ENCODE assay signal across 8 cellular contexts in the genomic region with DNA sequence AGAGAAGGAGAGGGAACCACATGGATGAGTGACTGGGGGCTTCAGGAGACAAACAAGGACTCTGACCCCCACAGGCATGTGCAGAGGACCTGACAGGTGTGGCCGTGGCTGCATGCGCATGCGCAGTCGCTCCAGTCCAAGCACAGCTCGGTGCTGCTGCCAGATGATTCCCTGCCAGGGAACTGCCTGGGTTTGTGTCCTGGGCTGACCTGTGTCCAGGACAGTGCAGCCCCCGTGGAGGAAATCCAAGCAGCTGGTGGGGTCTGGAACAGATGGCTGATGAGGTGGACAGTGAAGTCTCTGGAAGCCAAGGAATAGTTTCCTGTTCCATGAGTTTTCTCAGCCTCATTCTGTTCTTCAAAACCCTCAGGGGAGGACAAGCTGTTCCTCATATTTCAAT. TPM values are rescaled to one million over a fixed set of nuclear protein-coding genes. Genes with fewer than 3 reads are reported as not detected.
A peak's percentile ranks its signal among the peaks of the same experiment; 100 is the strongest.
DNase-seq lines count a peak whose midpoint lies in the region; ATAC-seq and TF ChIP-seq lines count a peak whose summit lies in the region.

No MANE protein-coding gene starts in this region.

- CTCF ChIA-PET in PC-9 (lab: Charles Lee): interaction anchor here (0.5 to 0.6 kb wide), 2 partner anchors 73 to 289 kb away, joined by 3 to 7 read pairs; no protein-coding TSS in a partner anchor

- no peaks in the 10 kb centered on the region for H3K9me2 ChIP-seq in PC-9 (ENCODE audit: insufficient read depth)

- H3F3A ChIP-seq in PC-9 (ENCODE audit: insufficient read depth, low read depth): peaks cover 78% of the 10 kb centered on the region

- intact Hi-C loops in PC-9 (cut with micrococcal nuclease; ENCODE audit: unreplicated experiment) (no loop called here), esophagus squamous epithelium (cut with DNase I) (no loop called here)

- H3K4me2 ChIP-seq in PC-9: peak overlapping the region; percentile 80

- H2AFZ ChIP-seq in PC-9: no peak overlapping the region

- ATAC-seq in HG03025 (IDR thresholded peaks at IDR 0.05; ENCODE audit: low FRiP score, unreplicated experiment): no peak

- WGBS in esophagus squamous epithelium, 2 donors: 40 to 66% methylated on average over 1 to 5 of the region's 6 CpGs

- H4K20me1 ChIP-seq in PC-9 (ENCODE audit: insufficient read depth): peaks cover 25% of the 10 kb centered on the region

- H3K4me3 ChIP-seq in BE2C (ENCODE audit: low read depth, low read length) (no peak overlapping the region), PC-9 (peak overlapping the region; percentile 32; the same call in 1 of the 2 replicates), esophagus squamous epithelium (no peak overlapping the region), neutrophil (ENCODE audit: low read depth in 1 of 2, low read length in 1 of 2) (peak overlapping the region in 1 of 2 experiments; percentile 60)

- H3K27ac ChIP-seq in PC-9 (peak overlapping the region; percentile 90), esophagus squamous epithelium (peak overlapping the region; percentile 42 to 78 (median 70)), neutrophil (peak overlapping the region; percentile 96)

- no TSS peak for BruUV-seq in PC-9 (replicated peaks; lab: Mats Ljungman, UMichigan)

- no peak for TF ChIP-seq POLR2A in esophagus squamous epithelium (IDR thresholded peaks at IDR 0.05)

- H3K27me3 ChIP-seq in BE2C (no peaks in the 10 kb centered on the region), PC-9 (ENCODE audit: insufficient read depth, low read depth) (no peaks in the 10 kb centered on the region), esophagus squamous epithelium (no peaks in the 10 kb centered on the region), neutrophil (no peaks in the 10 kb centered on the region)

- TF ChIP-seq CTCF in BE2C (IDR thresholded peaks at IDR 0.05; ENCODE audit: low read depth, low read length): no peak
- no peak for TF ChIP-seq CTCF in PC-9 (conservative IDR thresholded peaks at IDR 0.05)
- TF ChIP-seq CTCF in esophagus squamous epithelium (IDR thresholded peaks at IDR 0.05): no peak
- no peak for TF ChIP-seq CTCF in neutrophil (IDR thresholded peaks at IDR 0.05)

- H3K36me3 ChIP-seq in BE2C (no peaks in the 10 kb centered on the region; the same call in 1 of the 2 replicates), PC-9 (ENCODE audit: low read depth) (peaks cover 19% of the 10 kb centered on the region; the same call in 1 of the 2 replicates), esophagus squamous epithelium (peaks cover 17 to 99% (median 22%) of the 10 kb centered on the region in 3 donors), neutrophil (peaks cover 89% of the 10 kb centered on the region)

- H3K4me1 ChIP-seq in BE2C (peaks cover 21% of the 10 kb centered on the region), PC-9 (replicated peaks; ENCODE audit: insufficient read depth) (peaks cover 79% of the 10 kb centered on the region), esophagus squamous epithelium (peaks cover 50 to 94% (median 73%) of the 10 kb centered on the region in 3 donors), neutrophil (ENCODE audit: control insufficient read depth in 1 of 2, insufficient read depth in 1 of 2, low read depth in 1 of 2, low read length in 1 of 2) (peaks cover 96 to 98% of the 10 kb centered on the region in 2 experiments)

- POLR2A ChIA-PET in PC-9 (lab: Charles Lee; ENCODE audit: unreplicated experiment): interaction anchor here (0.6 to 1.3 kb wide), 2 partner anchors 26 to 363 kb away, joined by 4 read pairs; no protein-coding TSS in a partner anchor

- H3K79me2 ChIP-seq in PC-9 (ENCODE audit: low read depth): peaks cover 78% of the 10 kb centered on the region

- DNase-seq in BE2C (peak; percentile 35), PC-9 (no peak), esophagus squamous epithelium (lab: John Stamatoyannopoulos, UW) (no peak), NCI-H1417 treated with DMSO at 0.1 percent for 48 hours (lab: John Stamatoyannopoulos, UW) (no peak)
- no peak for DNase-seq in activated CD4-positive, CD25-positive, alpha-beta regulatory T cell treated with anti-CD3 and anti-CD28 coated beads, Interleukin-2, amount 50 U/mL, for 72 hours
- no peak for DNase-seq in stimulated activated CD4-positive, alpha-beta T cell treated with anti-CD3 and anti-CD28 coated beads, Interleukin-15, amount 100 ng/mL, for 24 hours

- no peaks in the 10 kb centered on the region for H3K9me3 ChIP-seq in BE2C
- H3K9me3 ChIP-seq in PC-9 (ENCODE audit: insufficient read depth, low read depth): no peaks in the 10 kb centered on the region
- no peaks in the 10 kb centered on the region for H3K9me3 ChIP-seq in esophagus squamous epithelium
- H3K9me3 ChIP-seq in neutrophil: no peaks in the 10 kb centered on the region

RNA-seq across cellular contexts. Expression of a gene that starts 27.3 kb away (rescaled TPM):
- polyA plus RNA-seq in BE2C (2012; ENCODE audit: insufficient read depth, insufficient read length, low read depth): 76.5 TPM
- total RNA-seq in PC-9 (2021) (220 and 309 TPM in 2 replicates), esophagus squamous epithelium (10 to 100 TPM; 44.3 to 66.0 (median 51.9) TPM)

RNA-seq across cellular contexts. Expression of a gene that starts 43.7 kb away (rescaled TPM):
- polyA plus RNA-seq in BE2C (2012; ENCODE audit: insufficient read depth, insufficient read length, low read depth): 917 TPM
- total RNA-seq in PC-9 (2021) (1,146 and 1,262 TPM in 2 replicates), esophagus squamous epithelium (1,000 to 10,000 TPM in 3 of 4 donors, 100 to 1,000 TPM in 1; 998 to 2,109 (median 1,205) TPM)
